In genomic region chr13:24161010-24161775, GRCh38 we compare ENCODE assay signal across 8 cellular contexts. TPM values are rescaled to one million over a fixed set of nuclear protein-coding genes. Genes with fewer than 3 reads are reported as not detected.
DNase-seq lines count a peak whose midpoint lies in the region; ATAC-seq and TF ChIP-seq lines count a peak whose summit lies in the region.

No MANE protein-coding gene starts in this region.

- DNase-seq in NCI-H2171 (lab: John Stamatoyannopoulos, UW) (peak; percentile 3), activated T-cell treated with anti-CD3 and anti-CD28 coated beads for 1 hour (ENCODE audit: low read depth) (peak; percentile 19), fibroblast of mammary gland (ENCODE audit: low read depth) (no peak), amniotic stem cell (lab: John Stamatoyannopoulos, UW) (no peak)

- peak overlapping the region; percentile 77 for H3K4me3 ChIP-seq in fibroblast of mammary gland (ENCODE audit: control insufficient read depth, low read depth, low read length)
- H3K4me3 ChIP-seq in neuron (ENCODE audit: low read length), result peak overlapping the region; percentile 70
- peak overlapping the region; percentile 74 for H3K4me3 ChIP-seq in thymus (ENCODE audit: low read length)

- H3K9me3 ChIP-seq in neuron (ENCODE audit: low read length) (no peaks in the 10 kb centered on the region), thymus (ENCODE audit: control insufficient read depth) (no peaks in the 10 kb centered on the region)

- peaks cover 54% of the 10 kb centered on the region for H3K4me1 ChIP-seq in neuron (ENCODE audit: insufficient read depth, low read length)
- H3K4me1 ChIP-seq in thymus (ENCODE audit: control insufficient read depth, insufficient read depth, low read length), result peaks cover 4% of the 10 kb centered on the region

- H3K27me3 ChIP-seq in neuron (ENCODE audit: insufficient read depth, low read length), result no peaks in the 10 kb centered on the region
- no peaks in the 10 kb centered on the region for H3K27me3 ChIP-seq in thymus (ENCODE audit: control insufficient read depth, insufficient read depth)

- peak overlapping the region; percentile 70 for H2AFZ ChIP-seq in neuron (ENCODE audit: low read depth, low read length)

- ATAC-seq in GM18505 (IDR thresholded peaks at IDR 0.05; ENCODE audit: unreplicated experiment) (peak; percentile 48), HG02642 (IDR thresholded peaks at IDR 0.05; ENCODE audit: poor library complexity, unreplicated experiment) (peak; percentile 52)

- no peak for TF ChIP-seq POLR2A in GM18505 (IDR thresholded peaks at IDR 0.05; ENCODE audit: borderline replicate concordance, extremely low read depth, insufficient read depth, insufficient read length)

- under 1% methylated on average over 43 of the region's 43 CpGs for WGBS in thymus

- no peak for TF ChIP-seq CTCF in fibroblast of mammary gland (conservative IDR thresholded peaks at IDR 0.05; ENCODE audit: control insufficient read depth, insufficient read depth, low read depth, low read length)

- no peak overlapping the region for H3K27ac ChIP-seq in thymus (ENCODE audit: low read depth)

- H3K36me3 ChIP-seq in neuron (ENCODE audit: insufficient read depth, low read length) (no peaks in the 10 kb centered on the region), thymus (ENCODE audit: control insufficient read depth, insufficient read depth) (peaks cover 4% of the 10 kb centered on the region)

RNA-seq across cellular contexts. Expression of gene SPATA13, which starts 0.7 kb away (rescaled TPM):
- polyA plus RNA-seq in thymus, result 17.0 TPM

Comparison
In these comparisons a context has a peak if more than half of its experiments do, and no peak if none do; other contexts are left out.
1. DNase-seq: peak in NCI-H2171 (single experiment) and activated T-cell treated with anti-CD3 and anti-CD28 coated beads for 1 hour (single experiment); none in fibroblast of mammary gland (single experiment) and amniotic stem cell (single experiment).
2. Peak in every context shown above with its lines, with median percentiles within 50 percentile points of each other: H3K4me3 ChIP-seq.